Comparison of ENCODE assay signal across 22 cellular contexts in the genomic region with DNA sequence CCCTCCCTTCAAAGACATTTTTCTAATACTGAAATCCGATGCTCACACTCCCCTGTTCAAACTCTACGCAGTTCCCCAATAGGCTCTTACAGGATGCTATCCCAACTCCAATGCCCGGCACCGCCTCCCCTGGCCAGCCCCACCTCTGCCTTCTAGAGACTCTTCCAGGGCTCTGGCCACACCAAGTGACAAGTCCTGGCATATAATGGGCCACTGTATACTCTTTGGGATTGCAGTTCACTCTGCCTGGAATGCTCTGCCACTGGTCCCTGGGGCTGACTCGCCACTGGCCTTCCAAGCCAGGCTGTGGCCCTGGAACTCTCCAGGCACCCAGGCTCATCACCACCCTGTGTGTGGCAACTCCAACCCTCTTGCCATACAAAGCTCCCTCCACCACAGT. TPM values are rescaled to one million over a fixed set of nuclear protein-coding genes. Genes with fewer than 3 reads are reported as not detected.
DNase-seq lines count a peak whose midpoint lies in the region; ATAC-seq, FAIRE-seq and TF ChIP-seq lines count a peak whose summit lies in the region.
"Had no signal": no experiment of that assay in that cellular context is flagged by ENCODE, and none has a peak within 500 bp of the region (broad histone marks: within the 10 kb centered on the region; RNA-seq: fewer than 3 reads in every experiment).

No MANE protein-coding gene starts in this region.

- no peak overlapping the region for H3K23ac ChIP-seq in neuronal stem cell (ENCODE audit: low read depth, low read length, poor library complexity)

- peaks cover 11% of the 10 kb centered on the region for H3K36me3 Mint-ChIP-seq in stimulated activated memory B cell treated with anti-CD40 and anti-IgM and Interleukin-4, amounts not matched to agents 10 μg/mL and 1 μg/mL and 100 μg/mL, for 72 hours

- no peak overlapping the region for H2BK5ac ChIP-seq in neuronal stem cell (ENCODE audit: low read length)

- no peaks in the 10 kb centered on the region for H3K27me3 Mint-ChIP-seq in stimulated activated memory B cell treated with anti-CD40 and anti-IgM and Interleukin-4, amounts not matched to agents 10 μg/mL and 1 μg/mL and 100 μg/mL, for 72 hours
- H3K27me3 Mint-ChIP-seq: activated B cell treated with CpG ODN at 0.5 μM for 24 hours; CD4-positive, alpha-beta T cell; central memory CD8-positive, alpha-beta T cell had no signal

- H4K91ac ChIP-seq in neuronal stem cell (ENCODE audit: low read depth, low read length, poor library complexity): no peak overlapping the region

- H3K4me3 Mint-ChIP-seq in stimulated activated memory B cell treated with anti-CD40 and anti-IgM and Interleukin-4, amounts not matched to agents 10 μg/mL and 1 μg/mL and 100 μg/mL, for 72 hours: no peak overlapping the region
- H3K4me3 Mint-ChIP-seq: activated B cell treated with CpG ODN at 0.5 μM for 24 hours; CD4-positive, alpha-beta T cell; central memory CD8-positive, alpha-beta T cell had no signal

- no CpG with 5 or more reads among the region's 5 CpGs for WGBS in neuronal stem cell (ENCODE audit: extremely low coverage in 2 of 2, insufficient read length in 2 of 2, insufficient replicate concordance in 1 of 2), 2 donors

- TF ChIP-seq POLR2A in GM12892 (IDR thresholded peaks at IDR 0.05; ENCODE audit: low read depth, low read length): no peak

- ATAC-seq in stimulated activated memory B cell treated with anti-CD40 and anti-IgM and Interleukin-4, amounts not matched to agents 10 μg/mL and 1 μg/mL and 100 μg/mL, for 72 hours: no peak
- ATAC-seq in HG03025 (IDR thresholded peaks at IDR 0.05; ENCODE audit: low FRiP score, unreplicated experiment): no peak

- no peak overlapping the region for H2AK5ac ChIP-seq in neuronal stem cell (ENCODE audit: low read depth, low read length)

- no peak overlapping the region for H3K14ac ChIP-seq in neuronal stem cell (ENCODE audit: low read length)

- H3K4me1 ChIP-seq in neuronal stem cell (ENCODE audit: control insufficient read depth in 2 of 2, insufficient read depth in 1 of 2, low read depth in 1 of 2, low read length in 2 of 2): peaks cover 12 to 14% of the 10 kb centered on the region in 2 donors

- TF ChIP-seq CTCF in 22Rv1 (IDR thresholded peaks at IDR 0.05) (no peak), VCaP (conservative IDR thresholded peaks at IDR 0.05) (no peak)

- no peak overlapping the region for H4K8ac ChIP-seq in neuronal stem cell (ENCODE audit: low read depth, low read length)

- H3K4ac ChIP-seq in neuronal stem cell (ENCODE audit: low read length): no peak overlapping the region

- H3K27ac ChIP-seq in 22Rv1 (peak overlapping the region; percentile 24; the same call in 1 of the 2 replicates), VCaP (peak overlapping the region; percentile 89), neuronal stem cell (replicated peaks; ENCODE audit: low read length) (no peak overlapping the region)
- H3K27ac ChIP-seq: KMS-11, skin epidermis, uterus had no signal

- H3K4me1 Mint-ChIP-seq in stimulated activated memory B cell treated with anti-CD40 and anti-IgM and Interleukin-4, amounts not matched to agents 10 μg/mL and 1 μg/mL and 100 μg/mL, for 72 hours: peaks cover 20% of the 10 kb centered on the region

- no peak overlapping the region for H3K4me3 ChIP-seq in neuronal stem cell (ENCODE audit: low read length in 2 of 2)
- H3K4me3 ChIP-seq: dorsolateral prefrontal cortex, lung, prostate gland, skin epidermis, uterus had no signal

- no peaks in the 10 kb centered on the region for H3K27me3 ChIP-seq in neuronal stem cell (ENCODE audit: control insufficient read depth in 3 of 3, insufficient read depth in 3 of 3, low read depth in 1 of 3, low read length in 3 of 3)
- H3K27me3 ChIP-seq: dorsolateral prefrontal cortex, uterus had no signal

- no peaks in the 10 kb centered on the region for H3K9me3 ChIP-seq in neuronal stem cell (replicated peaks in 1 of 2; ENCODE audit: control insufficient read depth in 2 of 2, insufficient read depth in 1 of 2, low read depth in 1 of 2, low read length in 2 of 2)
- H3K9me3 ChIP-seq: prostate gland, uterus had no signal

- no peak overlapping the region for H3K27ac Mint-ChIP-seq in stimulated activated memory B cell treated with anti-CD40 and anti-IgM and Interleukin-4, amounts not matched to agents 10 μg/mL and 1 μg/mL and 100 μg/mL, for 72 hours
- H3K27ac Mint-ChIP-seq: activated B cell treated with CpG ODN at 0.5 μM for 24 hours; CD4-positive, alpha-beta T cell had no signal

- H3K9me3 Mint-ChIP-seq in stimulated activated memory B cell treated with anti-CD40 and anti-IgM and Interleukin-4, amounts not matched to agents 10 μg/mL and 1 μg/mL and 100 μg/mL, for 72 hours: no peaks in the 10 kb centered on the region
- H3K9me3 Mint-ChIP-seq: activated B cell treated with CpG ODN at 0.5 μM for 24 hours; CD4-positive, alpha-beta T cell; central memory CD8-positive, alpha-beta T cell had no signal

- H2AFZ ChIP-seq in neuronal stem cell (ENCODE audit: low read length): peak overlapping the region; percentile 35

- peak overlapping the region; percentile 31 for H3K18ac ChIP-seq in neuronal stem cell (ENCODE audit: low read length)

- DNase-seq in EH (ENCODE audit: low read depth): peak; percentile 36
- DNase-seq in neuronal stem cell (ENCODE audit: low spot score): no peak
- DNase-seq in GM12892 (ENCODE audit: insufficient read length): no peak
- DNase-seq in HTR-8/SVneo (ENCODE audit: insufficient read length, low spot score): no peak
- DNase-seq: activated B cell treated with CpG ODN at 0.5 μM for 24 hours; activated CD4-positive, alpha-beta T cell treated with anti-CD3 and anti-CD28 coated beads, Interleukin-2, amount 50 U/mL, for 4 hours; activated effector memory CD4-positive, alpha-beta T cell treated with Interleukin-2 at 50 U/mL for 16 hours; CD4-positive, alpha-beta T cell; dorsolateral prefrontal cortex; OCI-M1; T1000; uterus had no signal

- H3K79me1 ChIP-seq in neuronal stem cell (ENCODE audit: low read depth, low read length): peaks cover 5% of the 10 kb centered on the region

- H3K9ac ChIP-seq in neuronal stem cell (ENCODE audit: low read depth, low read length, poor library complexity): no peak overlapping the region
- H3K9ac ChIP-seq: KMS-11 had no signal

- H3K36me3 ChIP-seq in neuronal stem cell (replicated peaks in 1 of 2; ENCODE audit: control insufficient read depth in 2 of 2, insufficient read depth in 2 of 2, low read length in 2 of 2): peaks cover 0 to 9% of the 10 kb centered on the region in 2 donors
- H3K36me3 ChIP-seq: prostate gland, uterus had no signal

- no peak overlapping the region for H2BK12ac ChIP-seq in neuronal stem cell (ENCODE audit: low read length)

- no peak overlapping the region for H2BK120ac ChIP-seq in neuronal stem cell (ENCODE audit: low read depth, low read length)

- FAIRE-seq in GM12892 (lab: Jason Lieb, UNC) (no peak), HTR-8/SVneo (lab: Jason Lieb, UNC) (no peak)
- FAIRE-seq: keratinocyte had no signal

- no peak overlapping the region for H2BK15ac ChIP-seq in neuronal stem cell (ENCODE audit: low read length)

- no peak overlapping the region for H3K4me2 ChIP-seq in neuronal stem cell (ENCODE audit: insufficient read depth, low read length, poor library complexity, severe bottlenecking)
- H3K4me2 ChIP-seq: KMS-11 had no signal

RNA-seq across cellular contexts. Expression of a gene that starts 3.1 kb away (rescaled TPM):
- 197 TPM for polyA plus RNA-seq in neuronal stem cell (2013, experiment 1 of 2)
- 198 TPM for polyA plus RNA-seq in neuronal stem cell (2013, experiment 2 of 2)
- 62.1 TPM for polyA plus RNA-seq in GM12892 (2012; ENCODE audit: missing spikeins)

RNA-seq across cellular contexts. Expression of a gene that starts 26.4 kb away (rescaled TPM):
- polyA plus RNA-seq in neuronal stem cell (2013, experiment 1 of 2): 7.3 TPM
- polyA plus RNA-seq in neuronal stem cell (2013, experiment 2 of 2): 7.5 TPM
- polyA plus RNA-seq in GM12892 (2012; ENCODE audit: missing spikeins): 6.4 TPM
